ENCODE assay signal across 14 cellular contexts in the genomic region with DNA sequence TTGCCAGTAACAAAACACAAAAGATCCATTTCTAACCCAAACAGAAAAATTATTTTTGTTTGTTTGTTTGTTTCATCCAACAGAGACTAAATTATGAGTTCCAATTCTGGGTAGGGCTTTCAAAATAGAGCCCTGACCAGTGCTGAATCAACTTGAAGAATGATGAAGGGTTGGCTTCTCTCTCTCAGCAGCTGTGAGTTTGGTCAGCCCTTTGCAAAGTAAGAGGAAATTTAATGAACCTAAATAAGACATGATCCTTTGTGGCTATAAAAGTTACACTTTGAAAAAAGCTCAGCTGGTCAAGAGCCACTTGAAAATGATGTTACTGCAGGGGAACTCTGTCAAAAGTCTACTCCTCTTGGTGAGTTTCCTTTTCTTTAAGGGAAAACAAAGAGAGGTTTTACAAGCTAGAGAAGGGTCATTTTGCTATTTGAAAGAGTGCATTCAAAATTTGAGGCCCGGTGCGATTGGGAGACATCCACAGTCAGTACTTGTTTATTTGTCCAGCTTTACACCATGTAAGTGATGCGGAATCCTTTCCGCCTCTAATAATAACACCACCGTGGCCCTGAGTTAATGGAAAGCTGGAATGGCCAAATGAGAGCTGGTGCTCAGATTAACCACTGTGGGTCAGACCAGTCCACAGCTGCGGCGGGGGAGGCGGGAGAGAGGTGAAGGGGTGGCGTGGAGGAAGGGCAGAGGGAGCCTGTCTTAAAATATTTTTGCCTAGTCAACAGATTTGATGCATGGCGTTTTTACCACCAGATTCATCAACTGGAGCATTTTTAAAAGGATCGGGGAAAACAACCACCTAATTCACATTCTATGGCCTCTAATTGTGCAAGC.
A peak's percentile ranks its signal among the peaks of the same experiment; 100 is the strongest.
DNase-seq lines count a peak whose midpoint lies in the region; TF ChIP-seq lines count a peak whose summit lies in the region.
"Had no signal": no experiment of that assay in that cellular context is flagged by ENCODE, and none has a peak within 500 bp of the region (broad histone marks: within the 10 kb centered on the region; RNA-seq: fewer than 3 reads in every experiment).

No MANE protein-coding gene starts in this region.

- H3K18ac ChIP-seq in neuronal stem cell (ENCODE audit: low read length) = no peak overlapping the region

- H3K4ac ChIP-seq in neuronal stem cell (ENCODE audit: low read length) = no peak overlapping the region

- H2BK12ac ChIP-seq in neuronal stem cell (ENCODE audit: low read length) = no peak overlapping the region

- peak overlapping the region; percentile 48 for H3K4me3 ChIP-seq in endocrine pancreas (ENCODE audit: control insufficient read depth, insufficient read depth, low read length)
- no peak overlapping the region for H3K4me3 ChIP-seq in neuronal stem cell (ENCODE audit: low read length in 2 of 2)
- H3K4me3 ChIP-seq: coronary artery, skin epidermis, stomach had no signal

- peak overlapping the region; percentile 57 for H2AFZ ChIP-seq in neuronal stem cell (ENCODE audit: low read length)

- no peak overlapping the region for H2AK5ac ChIP-seq in neuronal stem cell (ENCODE audit: low read depth, low read length)

- TF ChIP-seq CTCF in C4-2B (conservative IDR thresholded peaks at IDR 0.05) = no peak

- no peaks in the 10 kb centered on the region for H3K79me1 ChIP-seq in neuronal stem cell (ENCODE audit: low read depth, low read length)

- no peaks in the 10 kb centered on the region for H3K9me3 ChIP-seq in endocrine pancreas (ENCODE audit: control insufficient read depth, low read length)
- no peaks in the 10 kb centered on the region for H3K9me3 ChIP-seq in neuronal stem cell (replicated peaks in 1 of 2; ENCODE audit: control insufficient read depth in 2 of 2, insufficient read depth in 1 of 2, low read depth in 1 of 2, low read length in 2 of 2)
- H3K9me3 ChIP-seq: stomach had no signal

- no peak overlapping the region for H2BK15ac ChIP-seq in neuronal stem cell (ENCODE audit: low read length)

- no peak overlapping the region for H2BK120ac ChIP-seq in neuronal stem cell (ENCODE audit: low read depth, low read length)

- H3K36me3 ChIP-seq in endocrine pancreas (ENCODE audit: control insufficient read depth, insufficient read depth, low read length) (no peaks in the 10 kb centered on the region), neuronal stem cell (replicated peaks in 1 of 2; ENCODE audit: control insufficient read depth in 2 of 2, insufficient read depth in 2 of 2, low read length in 2 of 2) (no peaks in the 10 kb centered on the region)
- H3K36me3 ChIP-seq: stomach had no signal

- H3K27ac ChIP-seq in C4-2B (peak overlapping the region; percentile 36; the same call in 1 of the 2 replicates), neuronal stem cell (replicated peaks; ENCODE audit: low read length) (peak overlapping the region; percentile 51)
- H3K27ac ChIP-seq: coronary artery, KMS-11, skin epidermis, stomach had no signal

- no peak overlapping the region for H3K14ac ChIP-seq in neuronal stem cell (ENCODE audit: low read length)

- H3K4me2 ChIP-seq in neuronal stem cell (ENCODE audit: insufficient read depth, low read length, poor library complexity, severe bottlenecking) = peak overlapping the region; percentile 33
- H3K4me2 ChIP-seq: KMS-11 had no signal

- H3K27me3 ChIP-seq in endocrine pancreas (ENCODE audit: control insufficient read depth, insufficient read depth, low read length) (peaks cover under 1% of the 10 kb centered on the region), neuronal stem cell (ENCODE audit: control insufficient read depth in 3 of 3, insufficient read depth in 3 of 3, low read depth in 1 of 3, low read length in 3 of 3) (no peaks in the 10 kb centered on the region)
- H3K27me3 ChIP-seq: stomach had no signal

- no peak overlapping the region for H3K23ac ChIP-seq in neuronal stem cell (ENCODE audit: low read depth, low read length, poor library complexity)

- H3K4me1 ChIP-seq in endocrine pancreas (ENCODE audit: control insufficient read depth, insufficient read depth, low read length) (no peaks in the 10 kb centered on the region), neuronal stem cell (ENCODE audit: control insufficient read depth in 2 of 2, insufficient read depth in 1 of 2, low read depth in 1 of 2, low read length in 2 of 2) (peaks cover 21 to 25% of the 10 kb centered on the region in 2 donors)

- no peak overlapping the region for H4K8ac ChIP-seq in neuronal stem cell (ENCODE audit: low read depth, low read length)

- DNase-seq in NCI-H2196 (lab: John Stamatoyannopoulos, UW; ENCODE audit: unreplicated experiment) (peak; percentile 32), neuronal stem cell (ENCODE audit: low spot score) (peak; percentile 29), islet precursor cell (no peak), NCI-H2029 treated with DMSO at 0.1 percent for 48 hours (lab: John Stamatoyannopoulos, UW) (no peak)
- DNase-seq in activated CD8-positive, alpha-beta memory T cell treated with anti-CD3 and anti-CD28 coated beads for 24 hours = no peak
- no peak for DNase-seq in activated T-cell treated with anti-CD3 and anti-CD28 coated beads, Interleukin-2, amount 50 U/mL, for 1 hour
- DNase-seq: activated CD4-positive, alpha-beta T cell treated with anti-CD3 and anti-CD28 coated beads, Interleukin-2, amount 50 U/mL, for 4 hours; DND-41 had no signal

- H2BK5ac ChIP-seq in neuronal stem cell (ENCODE audit: low read length) = no peak overlapping the region

- WGBS in neuronal stem cell (ENCODE audit: extremely low coverage in 2 of 2, insufficient read length in 2 of 2, insufficient replicate concordance in 1 of 2), 2 donors = no CpG with 5 or more reads among the region's 11 CpGs

- no peak overlapping the region for H3K9ac ChIP-seq in endocrine pancreas (ENCODE audit: control insufficient read depth, insufficient read depth, low read length)
- no peak overlapping the region for H3K9ac ChIP-seq in neuronal stem cell (ENCODE audit: low read depth, low read length, poor library complexity)
- H3K9ac ChIP-seq: KMS-11 had no signal

- H4K91ac ChIP-seq in neuronal stem cell (ENCODE audit: low read depth, low read length, poor library complexity) = no peak overlapping the region

Comparison
In these comparisons a context has a peak if more than half of its experiments do, and no peak if none do; other contexts are left out.
1. DNase-seq: peak in NCI-H2196 (single experiment) and neuronal stem cell (single experiment); none in activated CD8-positive, alpha-beta memory T cell treated with anti-CD3 and anti-CD28 coated beads for 24 hours (single experiment), islet precursor cell (single experiment), NCI-H2029 treated with DMSO at 0.1 percent for 48 hours (single experiment) and activated T-cell treated with anti-CD3 and anti-CD28 coated beads, Interleukin-2, amount 50 U/mL, for 1 hour (single experiment).